ENCODE assay signal across 9 cellular contexts in genomic region chr3:133620066-133620784, GRCh38. TPM values are rescaled to one million over a fixed set of nuclear protein-coding genes. Genes with fewer than 3 reads are reported as not detected.
DNase-seq lines count a peak whose midpoint lies in the region; ATAC-seq, FAIRE-seq and TF ChIP-seq lines count a peak whose summit lies in the region.
"Had no signal": no experiment of that assay in that cellular context is flagged by ENCODE, and none has a peak within 500 bp of the region (broad histone marks: within the 10 kb centered on the region; RNA-seq: fewer than 3 reads in every experiment).

No MANE protein-coding gene starts in this region.

- H3K4me1 ChIP-seq in breast epithelium (no peaks in the 10 kb centered on the region), transverse colon (peaks cover 0 to 4% (median 0%) of the 10 kb centered on the region in 4 donors)
- no peaks in the 10 kb centered on the region for H3K4me1 ChIP-seq in CD4-positive, alpha-beta memory T cell (ENCODE audit: insufficient read depth, low read length)

- H3K27ac ChIP-seq in breast epithelium (no peak overlapping the region), transverse colon (no peak overlapping the region)
- no peak overlapping the region for H3K27ac ChIP-seq in CD4-positive, alpha-beta memory T cell (ENCODE audit: low read depth, low read length)

- CTCF ChIA-PET in MCF 10A (lab: Yijun Ruan, JAX), result interaction anchor here (0.6 to 0.8 kb wide), 2 partner anchors 133 to 893 kb away, joined by 3 read pairs; no protein-coding TSS in a partner anchor
- CTCF ChIA-PET in CD4-positive, alpha-beta memory T cell (lab: Charles Lee; ENCODE audit: partially characterized antibody), result no interaction called here

- peaks cover 11% of the 10 kb centered on the region for H3K36me3 ChIP-seq in breast epithelium
- peaks cover 0 to 41% (median 16%) of the 10 kb centered on the region in 4 donors for H3K36me3 ChIP-seq in transverse colon
- peaks cover 29% of the 10 kb centered on the region for H3K36me3 ChIP-seq in CD4-positive, alpha-beta memory T cell (ENCODE audit: insufficient read depth, low read length)

- no peak overlapping the region for H3K4me3 Mint-ChIP-seq in MCF 10A (ENCODE audit: unreplicated experiment)
- no peak overlapping the region for H3K4me3 Mint-ChIP-seq in CD4-positive, alpha-beta memory T cell

- ATAC-seq in HG02588 (IDR thresholded peaks at IDR 0.05; ENCODE audit: unreplicated experiment), result peak; percentile 98
- ATAC-seq in HG03457 (IDR thresholded peaks at IDR 0.05; ENCODE audit: unreplicated experiment), result peak; percentile 98

- DNase-seq in MCF 10A (ENCODE audit: unreplicated experiment) (no peak), breast epithelium (ENCODE audit: low spot score in 2 of 2) (no peak), transverse colon (peak; percentile 14), D721Med (ENCODE audit: insufficient read length, low spot score) (no peak)
- DNase-seq in effector CD4-positive, alpha-beta T cell, result no peak
- DNase-seq in CD4-positive, alpha-beta memory T cell, result no peak
- DNase-seq: Kasumi-1 had no signal

- peaks cover 90% of the 10 kb centered on the region for H3K36me3 Mint-ChIP-seq in MCF 10A (ENCODE audit: insufficient read depth, unreplicated experiment)
- H3K36me3 Mint-ChIP-seq in CD4-positive, alpha-beta memory T cell, result peaks cover 53 to 77% of the 10 kb centered on the region in 2 donors

- H3K9me3 ChIP-seq in breast epithelium (no peaks in the 10 kb centered on the region), transverse colon (no peaks in the 10 kb centered on the region)
- no peaks in the 10 kb centered on the region for H3K9me3 ChIP-seq in CD4-positive, alpha-beta memory T cell (ENCODE audit: control insufficient read depth in 1 of 2, low read length in 2 of 2)

- TF ChIP-seq POLR2A in breast epithelium (IDR thresholded peaks at IDR 0.05) (no peak), transverse colon (IDR thresholded peaks at IDR 0.05) (no peak)

- TF ChIP-seq EP300 in transverse colon (IDR thresholded peaks at IDR 0.05; ENCODE audit: low read depth), result no peak

- POLR2A ChIA-PET in MCF 10A (lab: Yijun Ruan, JAX), result no interaction called here
- POLR2A ChIA-PET in CD4-positive, alpha-beta memory T cell (lab: Charles Lee; ENCODE audit: partially characterized antibody), result no interaction called here

- no peaks in the 10 kb centered on the region for H3K4me1 Mint-ChIP-seq in MCF 10A (ENCODE audit: insufficient read depth, unreplicated experiment)
- H3K4me1 Mint-ChIP-seq in CD4-positive, alpha-beta memory T cell, result no peaks in the 10 kb centered on the region

- no peaks in the 10 kb centered on the region for H3K27me3 Mint-ChIP-seq in MCF 10A (ENCODE audit: insufficient read depth, unreplicated experiment)
- no peaks in the 10 kb centered on the region for H3K27me3 Mint-ChIP-seq in CD4-positive, alpha-beta memory T cell

- BruUV-seq in MCF 10A (replicated peaks; lab: Mats Ljungman, UMichigan), result no TSS peak

- TF ChIP-seq CTCF in MCF 10A (IDR thresholded peaks at IDR 0.05; ENCODE audit: unreplicated experiment) (no peak), breast epithelium (IDR thresholded peaks at IDR 0.05) (no peak), transverse colon (IDR thresholded peaks at IDR 0.05) (no peak), D721Med (IDR thresholded peaks at IDR 0.05; ENCODE audit: insufficient read depth, missing control alignments) (no peak)

- intact Hi-C loops in MCF 10A (cut with micrococcal nuclease) (no loop called here), breast epithelium (cut with DNase I; ENCODE audit: low total_unique reads) (no loop called here), transverse colon (cut with DNase I; ENCODE audit: low total_unique reads) (no loop called here)
- intact Hi-C loops in CD4-positive, alpha-beta memory T cell (cut with micrococcal nuclease), result no loop called here

- H3K27me3 ChIP-seq in breast epithelium, result no peaks in the 10 kb centered on the region
- H3K27me3 ChIP-seq in transverse colon, result no peaks in the 10 kb centered on the region
- H3K27me3 ChIP-seq in CD4-positive, alpha-beta memory T cell (ENCODE audit: insufficient read depth, low read length), result no peaks in the 10 kb centered on the region

- peak overlapping the region; percentile 42 for H3K27ac Mint-ChIP-seq in MCF 10A (ENCODE audit: low read depth, unreplicated experiment)
- H3K27ac Mint-ChIP-seq in CD4-positive, alpha-beta memory T cell, result peak overlapping the region in 2 of 7 donors; percentile 35 to 53

- H3K4me3 ChIP-seq in breast epithelium (no peak overlapping the region), transverse colon (no peak overlapping the region)
- no peak overlapping the region for H3K4me3 ChIP-seq in CD4-positive, alpha-beta memory T cell (ENCODE audit: low read length in 2 of 2)

- no peak for FAIRE-seq in D721Med (lab: Jason Lieb, UNC)

- H3K9me3 Mint-ChIP-seq in MCF 10A (ENCODE audit: unreplicated experiment), result no peaks in the 10 kb centered on the region
- no peaks in the 10 kb centered on the region for H3K9me3 Mint-ChIP-seq in CD4-positive, alpha-beta memory T cell

- WGBS in transverse colon (ENCODE audit: low coverage in 1 of 2), 2 donors, result 84 to 93% methylated on average over 3 to 13 of the region's 13 CpGs

- in situ Hi-C loops in transverse colon (cut with MboI; ENCODE audit: low pct_ligation_motif_present in 1 of 4, low pct_unique_long_range_greater_than_20kb in 1 of 4, low sequenced_read_pairs in 3 of 4), result no loop called here

RNA-seq across cellular contexts. Expression of gene TOPBP1, which starts 41.5 kb away (rescaled TPM):
- 27.4 and 27.7 TPM in 2 replicates for total RNA-seq in MCF 10A (2022)
- total RNA-seq in breast epithelium, result 10 to 100 TPM; 33.4 to 58.1 (median 38.7) TPM
- 10 to 100 TPM; 13.5 to 64.7 (median 32.2) TPM for total RNA-seq in transverse colon
- 10 to 100 TPM; 42.0 to 43.2 TPM for total RNA-seq in CD4-positive, alpha-beta memory T cell
- 10 to 100 TPM in 1 of 2 donors, 1 to 10 TPM in 1; 6.1 to 13.0 TPM for polyA plus RNA-seq in CD4-positive, alpha-beta memory T cell

RNA-seq across cellular contexts. Expression of gene CDV3, which starts 46.7 kb away (rescaled TPM):
- total RNA-seq in MCF 10A (2022) (278 and 309 TPM in 2 replicates), breast epithelium (100 to 1,000 TPM; 119 to 188 (median 141) TPM), transverse colon (10 to 100 TPM; 46.8 to 84.9 (median 78.8) TPM)
- total RNA-seq in CD4-positive, alpha-beta memory T cell, result 100 to 1,000 TPM; 208 to 212 TPM
- 10 to 100 TPM; 33.5 to 80.5 TPM for polyA plus RNA-seq in CD4-positive, alpha-beta memory T cell
